1 cellular context compared by ENCODE assay signal in the genomic region with DNA sequence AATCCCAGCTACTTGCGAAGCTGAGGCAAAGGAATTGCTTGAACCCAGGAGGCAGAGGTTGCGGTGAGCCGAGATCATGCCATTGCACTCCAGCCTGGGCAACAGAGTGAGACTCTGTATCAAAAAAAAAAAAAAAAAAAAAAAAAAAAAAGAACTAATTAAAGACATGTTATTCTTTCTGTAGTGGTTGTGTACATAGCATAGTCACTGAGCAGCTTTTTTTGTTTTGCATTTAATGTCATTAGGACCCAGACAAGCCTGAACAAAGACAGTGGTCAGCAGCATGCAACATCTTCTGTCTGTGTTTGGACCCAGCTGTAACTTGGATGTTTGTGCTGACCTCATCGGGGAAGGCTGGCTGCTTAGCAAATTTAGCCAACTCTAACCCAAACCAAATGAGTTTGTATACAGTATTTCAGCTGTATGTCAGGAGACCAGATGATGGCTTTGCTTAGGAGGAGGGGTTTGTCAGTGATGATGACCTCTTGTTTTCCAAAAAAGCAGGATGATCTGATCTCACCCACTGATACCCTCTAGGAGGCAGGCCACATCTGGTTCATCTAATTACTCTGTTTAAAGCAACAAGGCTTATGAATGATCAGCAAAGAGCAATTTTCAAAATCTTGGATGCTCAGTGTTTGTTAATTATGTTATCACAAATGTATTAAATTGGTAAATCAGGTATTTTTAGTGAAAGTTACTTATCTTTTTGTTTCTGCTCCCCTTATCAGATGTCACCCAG.
A peak's percentile ranks its signal among the peaks of the same experiment; 100 is the strongest.
TF ChIP-seq lines count a peak whose summit lies in the region.

No MANE protein-coding gene starts in this region.

TF ChIP-seq in HEK293, 187 proteins besides CTCF, POLR2A, EP300 and RAD21 (continued from another document):
- TF ChIP-seq ATF2 (tag by site-specific recombination; IDR thresholded peaks at IDR 0.05; ENCODE audit: low read depth): 0 out of 2 replicates have a peak, but pooled peaks have one; percentile 21
- TF ChIP-seq ZNF792 (tag by site-specific recombination; IDR thresholded peaks at IDR 0.05): no peak
- TF ChIP-seq ZNF37A (tag by site-specific recombination; IDR thresholded peaks at IDR 0.05): no peak
- TF ChIP-seq, protein P1, sequence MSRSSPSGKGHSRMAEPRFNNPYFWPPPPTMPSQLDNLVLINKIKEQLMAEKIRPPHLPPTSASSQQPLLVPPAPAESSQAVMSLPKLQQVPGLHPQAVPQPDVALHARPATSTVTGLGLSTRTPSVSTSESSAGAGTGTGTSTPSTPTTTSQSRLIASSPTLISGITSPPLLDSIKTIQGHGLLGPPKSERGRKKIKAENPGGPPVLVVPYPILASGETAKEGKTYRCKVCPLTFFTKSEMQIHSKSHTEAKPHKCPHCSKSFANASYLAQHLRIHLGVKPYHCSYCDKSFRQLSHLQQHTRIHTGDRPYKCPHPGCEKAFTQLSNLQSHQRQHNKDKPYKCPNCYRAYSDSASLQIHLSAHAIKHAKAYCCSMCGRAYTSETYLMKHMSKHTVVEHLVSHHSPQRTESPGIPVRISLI (tag by site-specific recombination; IDR thresholded peaks at IDR 0.05): peak; percentile 95
- no peak for TF ChIP-seq SP2 (tag by site-specific recombination; IDR thresholded peaks at IDR 0.05)
- no peak for TF ChIP-seq ZNF621 (tag by site-specific recombination; IDR thresholded peaks at IDR 0.05)
- TF ChIP-seq, protein P2, sequence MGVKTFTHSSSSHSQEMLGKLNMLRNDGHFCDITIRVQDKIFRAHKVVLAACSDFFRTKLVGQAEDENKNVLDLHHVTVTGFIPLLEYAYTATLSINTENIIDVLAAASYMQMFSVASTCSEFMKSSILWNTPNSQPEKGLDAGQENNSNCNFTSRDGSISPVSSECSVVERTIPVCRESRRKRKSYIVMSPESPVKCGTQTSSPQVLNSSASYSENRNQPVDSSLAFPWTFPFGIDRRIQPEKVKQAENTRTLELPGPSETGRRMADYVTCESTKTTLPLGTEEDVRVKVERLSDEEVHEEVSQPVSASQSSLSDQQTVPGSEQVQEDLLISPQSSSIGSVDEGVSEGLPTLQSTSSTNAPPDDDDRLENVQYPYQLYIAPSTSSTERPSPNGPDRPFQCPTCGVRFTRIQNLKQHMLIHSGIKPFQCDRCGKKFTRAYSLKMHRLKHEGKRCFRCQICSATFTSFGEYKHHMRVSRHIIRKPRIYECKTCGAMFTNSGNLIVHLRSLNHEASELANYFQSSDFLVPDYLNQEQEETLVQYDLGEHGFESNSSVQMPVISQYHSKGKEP (tag by site-specific recombination; IDR thresholded peaks at IDR 0.05): no peak
- TF ChIP-seq, protein P3, sequence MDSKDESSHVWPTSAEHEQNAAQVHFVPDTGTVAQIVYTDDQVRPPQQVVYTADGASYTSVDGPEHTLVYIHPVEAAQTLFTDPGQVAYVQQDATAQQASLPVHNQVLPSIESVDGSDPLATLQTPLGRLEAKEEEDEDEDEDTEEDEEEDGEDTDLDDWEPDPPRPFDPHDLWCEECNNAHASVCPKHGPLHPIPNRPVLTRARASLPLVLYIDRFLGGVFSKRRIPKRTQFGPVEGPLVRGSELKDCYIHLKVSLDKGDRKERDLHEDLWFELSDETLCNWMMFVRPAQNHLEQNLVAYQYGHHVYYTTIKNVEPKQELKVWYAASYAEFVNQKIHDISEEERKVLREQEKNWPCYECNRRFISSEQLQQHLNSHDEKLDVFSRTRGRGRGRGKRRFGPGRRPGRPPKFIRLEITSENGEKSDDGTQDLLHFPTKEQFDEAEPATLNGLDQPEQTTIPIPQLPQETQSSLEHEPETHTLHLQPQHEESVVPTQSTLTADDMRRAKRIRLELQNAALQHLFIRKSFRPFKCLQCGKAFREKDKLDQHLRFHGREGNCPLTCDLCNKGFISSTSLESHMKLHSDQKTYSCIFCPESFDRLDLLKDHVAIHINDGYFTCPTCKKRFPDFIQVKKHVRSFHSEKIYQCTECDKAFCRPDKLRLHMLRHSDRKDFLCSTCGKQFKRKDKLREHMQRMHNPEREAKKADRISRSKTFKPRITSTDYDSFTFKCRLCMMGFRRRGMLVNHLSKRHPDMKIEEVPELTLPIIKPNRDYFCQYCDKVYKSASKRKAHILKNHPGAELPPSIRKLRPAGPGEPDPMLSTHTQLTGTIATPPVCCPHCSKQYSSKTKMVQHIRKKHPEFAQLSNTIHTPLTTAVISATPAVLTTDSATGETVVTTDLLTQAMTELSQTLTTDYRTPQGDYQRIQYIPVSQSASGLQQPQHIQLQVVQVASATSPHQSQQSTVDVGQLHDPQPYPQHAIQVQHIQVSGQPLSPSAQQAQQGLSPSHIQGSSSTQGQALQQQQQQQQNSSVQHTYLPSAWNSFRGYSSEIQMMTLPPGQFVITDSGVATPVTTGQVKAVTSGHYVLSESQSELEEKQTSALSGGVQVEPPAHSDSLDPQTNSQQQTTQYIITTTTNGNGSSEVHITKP (tag by site-specific recombination; IDR thresholded peaks at IDR 0.05): no peak
- TF ChIP-seq HIC1 (tag by site-specific recombination; IDR thresholded peaks at IDR 0.05): no peak
- no peak for TF ChIP-seq ZNF660 (tag by site-specific recombination; IDR thresholded peaks at IDR 0.05)
- TF ChIP-seq ZNF426 (tag by site-specific recombination; IDR thresholded peaks at IDR 0.05): no peak
- TF ChIP-seq KLF9 (tag by site-specific recombination; IDR thresholded peaks at IDR 0.05; ENCODE audit: low read depth): no peak
- TF ChIP-seq PRDM1 (tag by site-specific recombination; IDR thresholded peaks at IDR 0.05): no peak
- no peak for TF ChIP-seq ZSCAN30 (tag by site-specific recombination; IDR thresholded peaks at IDR 0.05)
- TF ChIP-seq ZNF624 (tag by site-specific recombination; IDR thresholded peaks at IDR 0.05): no peak
- TF ChIP-seq ZNF791 (tag by site-specific recombination; IDR thresholded peaks at IDR 0.05): 0 out of 2 replicates have a peak, but pooled peaks have one; percentile 16
- 0 out of 2 replicates have a peak, but pooled peaks have one; percentile 17 for TF ChIP-seq ZNF366 (tag by site-specific recombination; conservative IDR thresholded peaks at IDR 0.05)
- TF ChIP-seq AEBP2 (tag by site-specific recombination; IDR thresholded peaks at IDR 0.05; ENCODE audit: borderline replicate concordance): no peak
